8 cellular contexts compared by ENCODE assay signal in the genomic region with DNA sequence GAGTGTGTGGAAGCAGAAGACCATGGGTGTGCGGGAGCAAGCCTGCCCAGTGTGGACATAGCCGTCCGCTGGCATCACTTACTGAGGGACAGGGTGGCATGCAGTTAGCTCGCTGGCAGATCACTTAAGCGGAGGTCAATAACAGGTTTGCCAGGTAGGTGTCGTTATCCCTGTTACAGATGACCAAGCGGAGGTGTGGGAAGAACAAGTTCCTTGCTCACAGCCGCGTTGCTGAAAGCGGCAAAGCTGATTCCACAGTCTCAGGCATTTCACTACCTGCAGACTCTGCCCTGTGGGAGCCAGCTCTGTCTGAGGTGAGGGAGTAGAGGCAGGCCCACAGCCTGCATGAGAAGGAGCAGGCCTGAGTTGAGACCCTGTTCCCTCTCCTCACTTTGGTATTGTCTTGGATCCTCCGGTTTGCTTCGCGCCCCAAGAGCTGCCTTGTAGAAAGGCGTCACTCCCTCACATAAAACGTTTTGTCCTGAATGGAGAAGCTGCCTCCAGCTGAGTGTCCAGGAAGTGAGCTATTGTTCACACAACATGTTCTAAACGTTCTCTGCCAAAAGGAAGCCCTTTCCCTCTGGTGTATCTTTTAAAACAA.
A peak's percentile ranks its signal among the peaks of the same experiment; 100 is the strongest.
DNase-seq lines count a peak whose midpoint lies in the region; ATAC-seq and TF ChIP-seq lines count a peak whose summit lies in the region.

No MANE protein-coding gene starts in this region.

- peak overlapping the region; percentile 12 to 82 for H3K27ac ChIP-seq in coronary artery

- DNase-seq in AG08395 (ENCODE audit: low spot score) (peak; percentile 15), NCI-H2081 (lab: John Stamatoyannopoulos, UW) (peak; percentile 74 to 88), coronary artery (ENCODE audit: low spot score) (no peak), mucosa of descending colon (peak in 2 of 3 donors; percentile 50 to 66), RKO (ENCODE audit: low spot score) (no peak), epidermal melanocyte (ENCODE audit: insufficient read length, low spot score) (no peak), H7 (no peak)

- TF ChIP-seq CTCF in coronary artery (IDR thresholded peaks at IDR 0.05): no peak
- TF ChIP-seq CTCF in mucosa of descending colon (IDR thresholded peaks at IDR 0.05): no peak

- no peaks in the 10 kb centered on the region for H3K27me3 ChIP-seq in H7 (ENCODE audit: control insufficient read depth, insufficient read depth, low read length)

- H3K36me3 ChIP-seq in mucosa of descending colon (ENCODE audit: low read depth) (no peaks in the 10 kb centered on the region), H7 (replicated peaks; ENCODE audit: control insufficient read depth, insufficient read depth, low read length) (no peaks in the 10 kb centered on the region)

- H3K9me3 ChIP-seq in mucosa of descending colon: no peaks in the 10 kb centered on the region

- H3K4me3 ChIP-seq in coronary artery: no peak overlapping the region
- no peak overlapping the region for H3K4me3 ChIP-seq in mucosa of descending colon
- H3K4me3 ChIP-seq in H7 (ENCODE audit: insufficient read depth, low read depth, low read length): no peak overlapping the region

- H3K4me1 ChIP-seq in mucosa of descending colon (ENCODE audit: low read depth): peaks cover 51% of the 10 kb centered on the region

- intact Hi-C loops in mucosa of descending colon (cut with DNase I, micrococcal nuclease): no loop called here

- peak; percentile 74 for ATAC-seq in mucosa of descending colon
- no peak for ATAC-seq in GM18498 (IDR thresholded peaks at IDR 0.05; ENCODE audit: unreplicated experiment)

Comparison
In these comparisons a context has a peak if more than half of its experiments do, and no peak if none do; other contexts are left out.
1. DNase-seq: peak in AG08395 (single experiment), NCI-H2081 (2 of 2) and mucosa of descending colon (2 of 3); none in coronary artery (single experiment), RKO (single experiment), epidermal melanocyte (single experiment) and H7 (single experiment).